In the genomic region with DNA sequence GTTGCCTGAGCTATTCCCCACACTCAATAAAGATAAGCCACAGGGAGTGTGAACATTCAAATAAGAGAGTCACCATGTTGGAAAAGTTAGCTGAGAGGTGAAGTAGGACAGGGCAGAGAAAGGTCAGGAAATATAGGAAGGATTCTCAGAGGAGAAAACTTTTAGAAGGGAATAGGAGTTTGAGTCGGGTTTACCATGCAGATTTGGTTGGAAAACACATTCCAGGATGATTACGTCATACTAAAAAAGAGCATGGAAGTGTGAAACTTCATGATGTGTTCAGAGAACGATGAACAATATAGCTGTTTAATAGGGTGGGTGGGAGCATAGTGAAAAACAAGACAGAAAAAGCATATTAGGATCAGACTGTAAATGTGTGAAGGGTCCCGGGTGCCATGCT, we compare ENCODE assay signal across 25 cellular contexts.
DNase-seq lines count a peak whose midpoint lies in the region; ATAC-seq, FAIRE-seq and TF ChIP-seq lines count a peak whose summit lies in the region.
"Had no signal": no experiment of that assay in that cellular context is flagged by ENCODE, and none has a peak within 500 bp of the region (broad histone marks: within the 10 kb centered on the region; RNA-seq: fewer than 3 reads in every experiment).

No MANE protein-coding gene starts in this region.

- no peaks in the 10 kb centered on the region for H3K27me3 ChIP-seq in GM23338 (ENCODE audit: insufficient read depth)
- H3K27me3 ChIP-seq: cardiac muscle cell, gastrocnemius medialis, upper lobe of left lung had no signal

- H4K20me1 ChIP-seq in GM23338 (replicated peaks; ENCODE audit: insufficient read depth), result no peaks in the 10 kb centered on the region

- H3K4me3 ChIP-seq in GM23338 (no peak overlapping the region), fibroblast of mammary gland (ENCODE audit: control insufficient read depth, low read depth, low read length) (no peak overlapping the region)
- H3K4me3 ChIP-seq: cardiac muscle cell, gastrocnemius medialis, upper lobe of left lung had no signal

- no peaks in the 10 kb centered on the region for H3K36me3 ChIP-seq in GM23338 (ENCODE audit: insufficient read depth)
- H3K36me3 ChIP-seq: cardiac muscle cell, gastrocnemius medialis, upper lobe of left lung had no signal

- H3K79me2 ChIP-seq in GM23338 (replicated peaks; ENCODE audit: insufficient read depth), result no peaks in the 10 kb centered on the region

- H3K27me3 Mint-ChIP-seq in GM23338 (ENCODE audit: insufficient read depth, low read depth, poor library complexity) (no peaks in the 10 kb centered on the region), nephron (ENCODE audit: low read depth) (no peaks in the 10 kb centered on the region)
- H3K27me3 Mint-ChIP-seq: activated CD4-positive, alpha-beta T cell treated with anti-CD3 and anti-CD28 coated beads, Interleukin-2, amount 10 ng/mL, durations not matched to agents 7 days and 5 days; activated naive CD8-positive, alpha-beta T cell treated with anti-CD3 and anti-CD28 coated beads, Interleukin-2, amount 10 ng/mL, durations not matched to agents 7 days and 5 days; activated T-helper 17 cell treated with anti-CD3 and anti-CD28 coated beads, Interleukin-2, amount 50 U/mL, for 72 hours had no signal

- H3K4me2 ChIP-seq in GM23338, result no peak overlapping the region

- H3K27ac ChIP-seq in GM23338 (ENCODE audit: low read depth), result no peak overlapping the region
- H3K27ac ChIP-seq: cardiac muscle cell, epithelial cell of prostate, gastrocnemius medialis, upper lobe of left lung had no signal

- H3K4me1 ChIP-seq in GM23338 (ENCODE audit: insufficient read depth), result peaks cover 20% of the 10 kb centered on the region; the same call in 1 of the 2 replicates
- H3K4me1 ChIP-seq: gastrocnemius medialis, upper lobe of left lung had no signal

- H3K27ac Mint-ChIP-seq in GM23338, result peak overlapping the region; percentile 8; the same call in 1 of the 2 replicates
- H3K27ac Mint-ChIP-seq in nephron, result peak overlapping the region; percentile 3 to 20 (median 6)
- H3K27ac Mint-ChIP-seq: activated CD4-positive, alpha-beta T cell treated with anti-CD3 and anti-CD28 coated beads, Interleukin-2, amount 10 ng/mL, durations not matched to agents 7 days and 5 days; activated naive CD8-positive, alpha-beta T cell treated with anti-CD3 and anti-CD28 coated beads, Interleukin-2, amount 10 ng/mL, durations not matched to agents 7 days and 5 days; activated T-helper 17 cell treated with anti-CD3 and anti-CD28 coated beads, Interleukin-2, amount 50 U/mL, for 72 hours; CD8-positive, alpha-beta T cell; T-helper 1 cell treated with Interleukin-12 subunit alpha and Interleukin-12 subunit beta and Interleukin-4 antibody, amounts not matched to agents 30 μg/mL and 1 μg/mL, for 36 hours had no signal

- H2AFZ ChIP-seq in GM23338, result no peak overlapping the region

- peaks cover 19% of the 10 kb centered on the region for H3K4me1 Mint-ChIP-seq in GM23338
- H3K4me1 Mint-ChIP-seq in nephron, result peaks cover 10% of the 10 kb centered on the region
- H3K4me1 Mint-ChIP-seq: activated CD4-positive, alpha-beta T cell treated with anti-CD3 and anti-CD28 coated beads, Interleukin-2, amount 10 ng/mL, durations not matched to agents 7 days and 5 days; activated naive CD8-positive, alpha-beta T cell treated with anti-CD3 and anti-CD28 coated beads, Interleukin-2, amount 10 ng/mL, durations not matched to agents 7 days and 5 days; activated T-helper 17 cell treated with anti-CD3 and anti-CD28 coated beads, Interleukin-2, amount 50 U/mL, for 72 hours had no signal

- H3K4me3 Mint-ChIP-seq in GM23338 (no peak overlapping the region), nephron (no peak overlapping the region)
- H3K4me3 Mint-ChIP-seq: activated CD4-positive, alpha-beta T cell treated with anti-CD3 and anti-CD28 coated beads, Interleukin-2, amount 10 ng/mL, durations not matched to agents 7 days and 5 days; activated naive CD8-positive, alpha-beta T cell treated with anti-CD3 and anti-CD28 coated beads, Interleukin-2, amount 10 ng/mL, durations not matched to agents 7 days and 5 days; activated T-helper 17 cell treated with anti-CD3 and anti-CD28 coated beads, Interleukin-2, amount 50 U/mL, for 72 hours; CD8-positive, alpha-beta T cell; T-helper 1 cell treated with Interleukin-12 subunit alpha and Interleukin-12 subunit beta and Interleukin-4 antibody, amounts not matched to agents 30 μg/mL and 1 μg/mL, for 36 hours had no signal

- H3K36me3 Mint-ChIP-seq in GM23338 (ENCODE audit: low read depth) (no peaks in the 10 kb centered on the region), nephron (ENCODE audit: low read depth) (no peaks in the 10 kb centered on the region)
- H3K36me3 Mint-ChIP-seq: activated naive CD8-positive, alpha-beta T cell treated with anti-CD3 and anti-CD28 coated beads, Interleukin-2, amount 10 ng/mL, durations not matched to agents 7 days and 5 days; CD8-positive, alpha-beta T cell had no signal

- H3K9me3 Mint-ChIP-seq in GM23338 (no peaks in the 10 kb centered on the region), nephron (no peaks in the 10 kb centered on the region)
- H3K9me3 Mint-ChIP-seq: activated CD4-positive, alpha-beta T cell treated with anti-CD3 and anti-CD28 coated beads, Interleukin-2, amount 10 ng/mL, durations not matched to agents 7 days and 5 days had no signal

- no peaks in the 10 kb centered on the region for H3F3A ChIP-seq in GM23338 (replicated peaks; ENCODE audit: low read depth)

- DNase-seq in GM23338 (ENCODE audit: low spot score) (peak; percentile 25), RCC 7860 (ENCODE audit: low spot score) (peak; percentile 7), fibroblast of mammary gland (ENCODE audit: low read depth) (peak; percentile 18), DMS53 treated with DMSO at 0.1 percent for 48 hours (lab: John Stamatoyannopoulos, UW; ENCODE audit: unreplicated experiment) (no peak), cortex of kidney (lab: John Stamatoyannopoulos, UW) (no peak), GM20000 (ENCODE audit: low spot score) (no peak)
- DNase-seq: activated CD4-positive, alpha-beta T cell treated with anti-CD3 and anti-CD28 coated beads, Interleukin-2, amount 10 ng/mL, durations not matched to agents 7 days and 5 days; activated naive CD8-positive, alpha-beta T cell treated with anti-CD3 and anti-CD28 coated beads, Interleukin-2, amount 10 ng/mL, durations not matched to agents 7 days and 5 days; CD8-positive, alpha-beta T cell; DND-41; gastrocnemius medialis; Karpas-422; left cardiac atrium; NCI-H1092; NCI-H2081; nucleus accumbens; retina; upper lobe of left lung had no signal

- H3K9me2 ChIP-seq in GM23338 (ENCODE audit: insufficient read depth), result no peaks in the 10 kb centered on the region

- TF ChIP-seq CTCF in GM23338 (conservative IDR thresholded peaks at IDR 0.05; ENCODE audit: low read depth in 2 of 2), result no peak
- TF ChIP-seq CTCF in fibroblast of mammary gland (conservative IDR thresholded peaks at IDR 0.05; ENCODE audit: control insufficient read depth, insufficient read depth, low read depth, low read length), result no peak
- TF ChIP-seq CTCF in nephron (IDR thresholded peaks at IDR 0.05; ENCODE audit: unreplicated experiment in 3 of 3), result no peak
- no peak for TF ChIP-seq CTCF in GM20000 (IDR thresholded peaks at IDR 0.05; ENCODE audit: extremely low read depth, missing control alignments)

- peak; percentile 7 for FAIRE-seq in RCC 7860 (lab: Jason Lieb, UNC)
- FAIRE-seq: GM18507 had no signal

- ATAC-seq in GM23338 (no peak), GM21360 (IDR thresholded peaks at IDR 0.05; ENCODE audit: unreplicated experiment) (no peak)
- ATAC-seq: activated T-helper 17 cell treated with anti-CD3 and anti-CD28 coated beads, Interleukin-2, amount 50 U/mL, for 72 hours; CD8-positive, alpha-beta T cell; gastrocnemius medialis; left cardiac atrium had no signal

Comparison
In these comparisons a context has a peak if more than half of its experiments do, and no peak if none do; other contexts are left out.
1. DNase-seq: peak in GM23338 (single experiment), RCC 7860 (single experiment) and fibroblast of mammary gland (single experiment); none in DMS53 treated with DMSO at 0.1 percent for 48 hours (single experiment), cortex of kidney (single experiment) and GM20000 (single experiment).